8 cellular contexts compared by ENCODE assay signal in the genomic region with DNA sequence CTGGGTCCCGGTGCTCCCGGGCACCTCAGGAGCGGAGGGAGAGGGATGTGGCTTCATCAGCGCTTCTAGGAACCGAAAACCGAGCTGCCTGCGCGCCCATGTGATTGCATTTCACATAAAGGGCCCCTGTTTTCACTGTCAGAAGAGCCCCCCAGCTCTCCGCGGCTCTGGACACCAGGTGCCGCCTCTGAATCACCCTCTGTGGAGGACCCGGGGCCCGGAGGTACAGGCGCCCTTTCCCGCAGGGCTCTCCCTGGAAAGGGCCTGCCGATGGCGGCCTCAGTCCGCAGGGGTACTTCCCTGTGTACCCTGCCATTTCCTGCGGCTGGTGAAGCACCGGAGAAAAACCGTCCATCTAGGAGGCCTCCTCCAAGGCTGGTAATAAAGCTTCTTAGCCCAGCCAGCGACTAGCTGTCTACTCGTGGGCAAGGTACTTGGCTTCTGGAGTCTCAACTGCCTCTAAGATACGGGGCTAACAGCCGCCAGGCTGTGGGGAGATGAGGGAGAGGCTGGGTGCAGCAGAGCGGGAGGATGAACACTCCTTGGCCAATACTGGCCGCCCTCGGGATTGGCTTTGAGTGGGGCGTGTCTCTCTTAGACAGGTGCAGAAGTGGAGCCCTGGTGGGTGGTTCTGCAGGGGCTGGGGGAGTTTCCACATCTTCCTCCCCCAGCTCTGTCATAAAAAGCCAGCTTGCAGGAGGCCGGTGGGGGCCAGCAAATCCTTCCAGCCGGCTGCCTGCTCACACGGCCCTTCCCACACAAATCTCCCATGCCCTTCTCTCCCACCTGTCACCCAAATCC. TPM values are rescaled to one million over a fixed set of nuclear protein-coding genes. Genes with fewer than 3 reads are reported as not detected.
DNase-seq lines count a peak whose midpoint lies in the region; ATAC-seq and TF ChIP-seq lines count a peak whose summit lies in the region.

No MANE protein-coding gene starts in this region.

- H3K27me3 Mint-ChIP-seq in activated CD4-positive, alpha-beta T cell treated with anti-CD3 and anti-CD28 coated beads, Interleukin-2, amount 10 ng/mL, durations not matched to agents 24 days and 14 days: no peaks in the 10 kb centered on the region

- H3K27ac ChIP-seq in BLaER1 treated with 17β-estradiol and CSF1 and Interleukin-3, amounts not matched to agents 10 nM and 100 nM: peak overlapping the region in 9 of 11 experiments; percentile 82 to 93 (median 87); a peak in 18 of 22 replicates
- H3K27ac ChIP-seq in prostate gland: no peak overlapping the region

- no peaks in the 10 kb centered on the region for H3K36me3 ChIP-seq in BLaER1 treated with 17β-estradiol and CSF1 and Interleukin-3, amounts not matched to agents 10 nM and 100 nM
- H3K36me3 ChIP-seq in HAP-1 (replicated peaks) (no peaks in the 10 kb centered on the region), prostate gland (no peaks in the 10 kb centered on the region)

- peaks cover 0 to 9% (median 0%) of the 10 kb centered on the region in 11 experiments; a peak in 2 of 22 replicates for H3K27me3 ChIP-seq in BLaER1 treated with 17β-estradiol and CSF1 and Interleukin-3, amounts not matched to agents 10 nM and 100 nM
- H3K27me3 ChIP-seq in HAP-1 (ENCODE audit: low read depth) (no peaks in the 10 kb centered on the region), prostate gland (replicated peaks; ENCODE audit: insufficient read depth) (peaks cover 6% of the 10 kb centered on the region)

- in situ Hi-C loops in HAP-1 (cut with MboI; ENCODE audit: low sequenced_read_pairs): no loop called here

- ATAC-seq in HG03280 (IDR thresholded peaks at IDR 0.05; ENCODE audit: unreplicated experiment): no peak

- no peaks in the 10 kb centered on the region for H3K9me3 Mint-ChIP-seq in activated CD4-positive, alpha-beta T cell treated with anti-CD3 and anti-CD28 coated beads, Interleukin-2, amount 10 ng/mL, durations not matched to agents 24 days and 14 days

- peaks cover 45 to 82% (median 75%) of the 10 kb centered on the region in 10 experiments for H3K4me1 ChIP-seq in BLaER1 treated with 17β-estradiol and CSF1 and Interleukin-3, amounts not matched to agents 10 nM and 100 nM
- H3K4me1 ChIP-seq in HAP-1 (peaks cover 10% of the 10 kb centered on the region), prostate gland (replicated peaks) (no peaks in the 10 kb centered on the region)

- TF ChIP-seq CTCF in epithelial cell of proximal tubule (conservative IDR thresholded peaks at IDR 0.05; ENCODE audit: low read depth, low read length) (no peak), prostate gland (IDR thresholded peaks at IDR 0.05) (no peak)

- intact Hi-C loops in activated CD4-positive, alpha-beta T cell treated with anti-CD3 and anti-CD28 coated beads, Interleukin-2, amount 10 ng/mL, durations not matched to agents 24 days and 14 days (cut with micrococcal nuclease): loop anchor here (1.0 kb wide), 1 partner anchor 155 kb away; the partner anchor contains the start of gene DHX35
- intact Hi-C loops in prostate gland (cut with DNase I): no loop called here

- H4K20me1 ChIP-seq in BLaER1 treated with 17β-estradiol and CSF1 and Interleukin-3, amounts not matched to agents 10 nM and 100 nM: peaks cover 0 to 20% (median 0%) of the 10 kb centered on the region in 11 experiments; a peak in 5 of 22 replicates

- H3K9me3 ChIP-seq in BLaER1 treated with 17β-estradiol and CSF1 and Interleukin-3, amounts not matched to agents 10 nM and 100 nM (replicated peaks in 1 of 11): no peaks in the 10 kb centered on the region
- H3K9me3 ChIP-seq in HAP-1: no peaks in the 10 kb centered on the region
- no peaks in the 10 kb centered on the region for H3K9me3 ChIP-seq in prostate gland

- H3K4me1 Mint-ChIP-seq in activated CD4-positive, alpha-beta T cell treated with anti-CD3 and anti-CD28 coated beads, Interleukin-2, amount 10 ng/mL, durations not matched to agents 24 days and 14 days: peaks cover 60% of the 10 kb centered on the region

- 14% methylated on average over 30 of the region's 32 CpGs for WGBS in prostate gland

- peak overlapping the region; percentile 92 for H3K4me3 Mint-ChIP-seq in activated CD4-positive, alpha-beta T cell treated with anti-CD3 and anti-CD28 coated beads, Interleukin-2, amount 10 ng/mL, durations not matched to agents 24 days and 14 days

- H3K4me3 ChIP-seq in BLaER1 treated with 17β-estradiol and CSF1 and Interleukin-3, amounts not matched to agents 10 nM and 100 nM: peak overlapping the region; percentile 73 to 84 (median 76)
- H3K4me3 ChIP-seq in HAP-1 (peak overlapping the region; percentile 44), epithelial cell of proximal tubule (ENCODE audit: low read depth, low read length) (peak overlapping the region; percentile 44), prostate gland (peak overlapping the region; percentile 31 to 41)

- H3K9ac ChIP-seq in BLaER1 treated with 17β-estradiol and CSF1 and Interleukin-3, amounts not matched to agents 10 nM and 100 nM: peak overlapping the region; percentile 71 to 85 (median 79); a peak in 21 of 22 replicates

- peak overlapping the region; percentile 84 for H3K27ac Mint-ChIP-seq in activated CD4-positive, alpha-beta T cell treated with anti-CD3 and anti-CD28 coated beads, Interleukin-2, amount 10 ng/mL, durations not matched to agents 24 days and 14 days

- no peak for TF ChIP-seq POLR2A in prostate gland (IDR thresholded peaks at IDR 0.05)

- peak overlapping the region; percentile 94 to 100 (median 99) for H3K4me2 ChIP-seq in BLaER1 treated with 17β-estradiol and CSF1 and Interleukin-3, amounts not matched to agents 10 nM and 100 nM

- H3K36me3 Mint-ChIP-seq in activated CD4-positive, alpha-beta T cell treated with anti-CD3 and anti-CD28 coated beads, Interleukin-2, amount 10 ng/mL, durations not matched to agents 24 days and 14 days (ENCODE audit: low read depth): peaks cover 47% of the 10 kb centered on the region

- DNase-seq in HAP-1 (ENCODE audit: low spot score in 2 of 2): no peak
- peak; percentile 77 for DNase-seq in activated CD4-positive, alpha-beta T cell treated with anti-CD3 and anti-CD28 coated beads, Interleukin-2, amount 10 ng/mL, durations not matched to agents 24 days and 14 days
- DNase-seq in epithelial cell of proximal tubule (ENCODE audit: low read depth): no peak
- DNase-seq in prostate gland (ENCODE audit: low spot score): no peak
- no peak for DNase-seq in NCI-H774 (lab: John Stamatoyannopoulos, UW)
- no peak for DNase-seq in NCI-H526 treated with DMSO at 0.1 percent for 48 hours (lab: John Stamatoyannopoulos, UW)

RNA-seq across cellular contexts. Expression of gene PPP1R16B, which starts 1.6 kb away (rescaled TPM):
- 133 TPM in 2 replicates for total RNA-seq in activated CD4-positive, alpha-beta T cell treated with anti-CD3 and anti-CD28 coated beads, Interleukin-2, amount 10 ng/mL, durations not matched to agents 24 days and 14 days
- total RNA-seq in epithelial cell of proximal tubule (not detected in 2 replicates), prostate gland (1 to 10 TPM; 1.3 to 1.9 TPM)

RNA-seq across cellular contexts. Expression of gene ACTR5, which starts 58.8 kb away (rescaled TPM):
- 15.2 and 15.8 TPM in 2 replicates for total RNA-seq in activated CD4-positive, alpha-beta T cell treated with anti-CD3 and anti-CD28 coated beads, Interleukin-2, amount 10 ng/mL, durations not matched to agents 24 days and 14 days
- total RNA-seq in epithelial cell of proximal tubule (9.8 and 10.0 TPM in 2 replicates), prostate gland (10 to 100 TPM in 1 of 2 donors, 1 to 10 TPM in 1; 6.4 to 18.1 TPM)

Comparison
In these comparisons a context has a peak if more than half of its experiments do, and no peak if none do; other contexts are left out.
1. H3K27ac ChIP-seq: peak in BLaER1 treated with 17β-estradiol and CSF1 and Interleukin-3, amounts not matched to agents 10 nM and 100 nM (9 of 11); none in prostate gland (0 of 2).
2. RNA of gene PPP1R16B, which starts 1.6 kb away (total RNA-seq): 133 TPM in activated CD4-positive, alpha-beta T cell treated with anti-CD3 and anti-CD28 coated beads, Interleukin-2, amount 10 ng/mL, durations not matched to agents 24 days and 14 days; 1.3 to 1.9 TPM in prostate gland and not detected in epithelial cell of proximal tubule; every median in the first group is over 10 times any median in the second.
3. Peak in every context shown above with its lines, with median percentiles within 50 percentile points of each other: H3K4me3 ChIP-seq.